ENCODE assay signal across 9 cellular contexts in the genomic region with DNA sequence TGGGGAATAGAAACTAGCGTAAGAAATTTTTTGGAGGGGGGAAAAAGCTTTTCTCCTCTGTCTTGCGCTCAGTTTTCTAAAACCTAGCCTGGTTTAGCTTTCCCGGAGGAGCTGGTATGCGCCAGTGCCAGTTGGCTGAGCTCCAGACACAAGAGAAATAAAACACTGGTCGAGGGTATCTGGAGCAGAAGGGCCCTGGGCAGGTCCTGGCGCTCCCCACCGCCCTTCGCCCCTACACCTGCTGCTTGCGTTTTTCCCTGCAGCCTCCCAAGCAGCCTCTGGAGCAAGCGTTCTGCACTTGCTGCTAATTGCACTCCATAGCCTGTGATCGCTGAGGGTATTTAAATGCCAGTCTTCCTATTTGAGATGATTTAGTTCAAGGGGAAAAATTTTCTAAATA. TPM values are rescaled to one million over a fixed set of nuclear protein-coding genes. Genes with fewer than 3 reads are reported as not detected.
DNase-seq lines count a peak whose midpoint lies in the region; ATAC-seq and TF ChIP-seq lines count a peak whose summit lies in the region.
"Had no signal": no experiment of that assay in that cellular context is flagged by ENCODE, and none has a peak within 500 bp of the region (broad histone marks: within the 10 kb centered on the region; RNA-seq: fewer than 3 reads in every experiment).

No MANE protein-coding gene starts in this region.

- H3K4me2 ChIP-seq in mesendoderm (ENCODE audit: low read length): peak overlapping the region; percentile 62

- H3K4ac ChIP-seq in mesendoderm (ENCODE audit: low read depth, low read length): no peak overlapping the region

- no peak overlapping the region for H3K4me3 Mint-ChIP-seq in stimulated activated memory B cell treated with anti-CD40 and anti-IgM and Interleukin-4, amounts not matched to agents 10 μg/mL and 1 μg/mL and 100 μg/mL, for 72 hours
- no peak overlapping the region for H3K4me3 Mint-ChIP-seq in activated CD4-positive, alpha-beta memory T cell treated with anti-CD3 and anti-CD28 coated beads, Interleukin-2, amount 10 ng/mL, durations not matched to agents 7 days and 5 days

- H3K27ac ChIP-seq in dorsolateral prefrontal cortex (no peak overlapping the region), mesendoderm (ENCODE audit: low read depth, low read length) (no peak overlapping the region)

- no peak for TF ChIP-seq CTCF in dorsolateral prefrontal cortex (IDR thresholded peaks at IDR 0.05 in 54 of 56, conservative IDR thresholded peaks at IDR 0.05 in 2 of 56; ENCODE audit: low read depth in 1 of 56, partially characterized antibody in 56 of 56)

- H3K79me1 ChIP-seq in mesendoderm (ENCODE audit: low read length): no peaks in the 10 kb centered on the region

- intact Hi-C loops in dorsolateral prefrontal cortex (cut with DNase I): no loop called here

- no peak overlapping the region for H2BK120ac ChIP-seq in mesendoderm (ENCODE audit: low read depth, low read length)

- H3K79me2 ChIP-seq in mesendoderm (ENCODE audit: control insufficient read depth, insufficient read depth, low read length): no peaks in the 10 kb centered on the region

- POLR2A ChIA-PET in activated CD4-positive, alpha-beta memory T cell treated with anti-CD3 and anti-CD28 coated beads, Interleukin-2, amount 10 ng/mL, durations not matched to agents 7 days and 5 days (lab: Charles Lee): no interaction called here

- H3K4me3 ChIP-seq in dorsolateral prefrontal cortex (peak overlapping the region in 50 of 59 donors; percentile 3 to 73 (median 49)), mesendoderm (ENCODE audit: low read length) (no peak overlapping the region)

- H2BK15ac ChIP-seq in mesendoderm (replicated peaks; ENCODE audit: low read depth): no peak overlapping the region

- no peak overlapping the region for H4K8ac ChIP-seq in mesendoderm (ENCODE audit: low read depth, low read length)

- H3K27me3 ChIP-seq in dorsolateral prefrontal cortex (peaks cover 0 to 52% (median 22%) of the 10 kb centered on the region in 45 donors), mesendoderm (ENCODE audit: insufficient read depth, low read length, poor library complexity) (no peaks in the 10 kb centered on the region)

- no peaks in the 10 kb centered on the region for H3K36me3 Mint-ChIP-seq in stimulated activated memory B cell treated with anti-CD40 and anti-IgM and Interleukin-4, amounts not matched to agents 10 μg/mL and 1 μg/mL and 100 μg/mL, for 72 hours
- no peaks in the 10 kb centered on the region for H3K36me3 Mint-ChIP-seq in activated CD4-positive, alpha-beta memory T cell treated with anti-CD3 and anti-CD28 coated beads, Interleukin-2, amount 10 ng/mL, durations not matched to agents 7 days and 5 days (ENCODE audit: low read depth)

- H3K27ac Mint-ChIP-seq in stimulated activated memory B cell treated with anti-CD40 and anti-IgM and Interleukin-4, amounts not matched to agents 10 μg/mL and 1 μg/mL and 100 μg/mL, for 72 hours: no peak overlapping the region
- H3K27ac Mint-ChIP-seq in activated CD4-positive, alpha-beta memory T cell treated with anti-CD3 and anti-CD28 coated beads, Interleukin-2, amount 10 ng/mL, durations not matched to agents 7 days and 5 days: no peak overlapping the region
- H3K27ac Mint-ChIP-seq: T-helper 2 cell treated with Interferon-gamma antibody and Interleukin-4, amounts not matched to agents 5 μg/mL and 100 μg/mL, for 36 hours had no signal

- no peak for ATAC-seq in stimulated activated memory B cell treated with anti-CD40 and anti-IgM and Interleukin-4, amounts not matched to agents 10 μg/mL and 1 μg/mL and 100 μg/mL, for 72 hours
- no peak for ATAC-seq in HG03175 (IDR thresholded peaks at IDR 0.05; ENCODE audit: unreplicated experiment)

- H2BK5ac ChIP-seq in mesendoderm (ENCODE audit: low read length): no peak overlapping the region

- no peaks in the 10 kb centered on the region for H3K36me3 ChIP-seq in mesendoderm (ENCODE audit: control insufficient read depth, insufficient read depth, low read length)

- peaks cover 14% of the 10 kb centered on the region for H3K4me1 Mint-ChIP-seq in stimulated activated memory B cell treated with anti-CD40 and anti-IgM and Interleukin-4, amounts not matched to agents 10 μg/mL and 1 μg/mL and 100 μg/mL, for 72 hours
- peaks cover 10% of the 10 kb centered on the region for H3K4me1 Mint-ChIP-seq in activated CD4-positive, alpha-beta memory T cell treated with anti-CD3 and anti-CD28 coated beads, Interleukin-2, amount 10 ng/mL, durations not matched to agents 7 days and 5 days

- H3K23ac ChIP-seq in mesendoderm (ENCODE audit: low read length): no peak overlapping the region

- CTCF ChIA-PET in activated CD4-positive, alpha-beta memory T cell treated with anti-CD3 and anti-CD28 coated beads, Interleukin-2, amount 10 ng/mL, durations not matched to agents 7 days and 5 days (lab: Charles Lee): no interaction called here

- H3K9ac ChIP-seq in mesendoderm (ENCODE audit: low read length): no peak overlapping the region

- DNase-seq in AG20443 (ENCODE audit: low spot score) (peak; percentile 9), NCI-H187 (lab: John Stamatoyannopoulos, UW) (peak; percentile 8 to 22), dorsolateral prefrontal cortex (no peak), mesendoderm (peak; percentile 31), LoVo (ENCODE audit: low spot score) (no peak)
- DNase-seq in activated CD4-positive, alpha-beta memory T cell treated with anti-CD3 and anti-CD28 coated beads, Interleukin-2, amount 10 ng/mL, durations not matched to agents 7 days and 5 days: no peak

- peaks cover 4% of the 10 kb centered on the region for H3K4me1 ChIP-seq in mesendoderm (ENCODE audit: control insufficient read depth, low read depth, low read length)

- H4K5ac ChIP-seq in mesendoderm (ENCODE audit: low read length): no peak overlapping the region

- H3K27me3 Mint-ChIP-seq in stimulated activated memory B cell treated with anti-CD40 and anti-IgM and Interleukin-4, amounts not matched to agents 10 μg/mL and 1 μg/mL and 100 μg/mL, for 72 hours: peaks cover 44% of the 10 kb centered on the region
- H3K27me3 Mint-ChIP-seq in activated CD4-positive, alpha-beta memory T cell treated with anti-CD3 and anti-CD28 coated beads, Interleukin-2, amount 10 ng/mL, durations not matched to agents 7 days and 5 days: peaks cover 37% of the 10 kb centered on the region

- H2AK5ac ChIP-seq in mesendoderm (ENCODE audit: low read length): no peak overlapping the region

- no CpG with 5 or more reads among the region's 11 CpGs for WGBS in mesendoderm (ENCODE audit: extremely low coverage, insufficient coverage, low lambda C conversion rate)

- H3K56ac ChIP-seq in mesendoderm (ENCODE audit: low read length): peak overlapping the region; percentile 59

- no peak overlapping the region for H3K18ac ChIP-seq in mesendoderm (ENCODE audit: low read length)

- H3K9me3 Mint-ChIP-seq in stimulated activated memory B cell treated with anti-CD40 and anti-IgM and Interleukin-4, amounts not matched to agents 10 μg/mL and 1 μg/mL and 100 μg/mL, for 72 hours: no peaks in the 10 kb centered on the region
- no peaks in the 10 kb centered on the region for H3K9me3 Mint-ChIP-seq in activated CD4-positive, alpha-beta memory T cell treated with anti-CD3 and anti-CD28 coated beads, Interleukin-2, amount 10 ng/mL, durations not matched to agents 7 days and 5 days
- H3K9me3 Mint-ChIP-seq: T-helper 2 cell treated with Interferon-gamma antibody and Interleukin-4, amounts not matched to agents 5 μg/mL and 100 μg/mL, for 36 hours had no signal

RNA-seq across cellular contexts. Expression of gene EREG, which starts 0.8 kb away (rescaled TPM):
- total RNA-seq in dorsolateral prefrontal cortex: 1 to 10 TPM in 2 of 120 experiments, under 1 TPM in 26, not detected in 92; 0.06 to 1.4 (median 0.25) TPM
- polyA plus RNA-seq in mesendoderm (2013, experiment 1 of 2): 0.01 TPM
- polyA plus RNA-seq in mesendoderm (2013, experiment 2 of 2): 0.04 TPM
- total RNA-seq in activated CD4-positive, alpha-beta memory T cell treated with anti-CD3 and anti-CD28 coated beads, Interleukin-2, amount 10 ng/mL, durations not matched to agents 7 days and 5 days: not detected

RNA-seq across cellular contexts. Expression of gene EPGN, which starts 57.5 kb away (rescaled TPM):
- total RNA-seq in dorsolateral prefrontal cortex: 1 to 10 TPM in 6 of 120 experiments, under 1 TPM in 15, not detected in 99; 0.42 to 3.3 (median 0.76) TPM
- polyA plus RNA-seq in mesendoderm (2013, experiment 1 of 2): not detected
- polyA plus RNA-seq in mesendoderm (2013, experiment 2 of 2): not detected
- total RNA-seq in activated CD4-positive, alpha-beta memory T cell treated with anti-CD3 and anti-CD28 coated beads, Interleukin-2, amount 10 ng/mL, durations not matched to agents 7 days and 5 days: under 1 TPM; 0.43 to 0.98 TPM

Comparison
In these comparisons a context has a peak if more than half of its experiments do, and no peak if none do; other contexts are left out.
1. DNase-seq: peak in AG20443 (single experiment), NCI-H187 (2 of 2) and mesendoderm (single experiment); none in dorsolateral prefrontal cortex (0 of 10), activated CD4-positive, alpha-beta memory T cell treated with anti-CD3 and anti-CD28 coated beads, Interleukin-2, amount 10 ng/mL, durations not matched to agents 7 days and 5 days (single experiment) and LoVo (single experiment).